In the genomic region with DNA sequence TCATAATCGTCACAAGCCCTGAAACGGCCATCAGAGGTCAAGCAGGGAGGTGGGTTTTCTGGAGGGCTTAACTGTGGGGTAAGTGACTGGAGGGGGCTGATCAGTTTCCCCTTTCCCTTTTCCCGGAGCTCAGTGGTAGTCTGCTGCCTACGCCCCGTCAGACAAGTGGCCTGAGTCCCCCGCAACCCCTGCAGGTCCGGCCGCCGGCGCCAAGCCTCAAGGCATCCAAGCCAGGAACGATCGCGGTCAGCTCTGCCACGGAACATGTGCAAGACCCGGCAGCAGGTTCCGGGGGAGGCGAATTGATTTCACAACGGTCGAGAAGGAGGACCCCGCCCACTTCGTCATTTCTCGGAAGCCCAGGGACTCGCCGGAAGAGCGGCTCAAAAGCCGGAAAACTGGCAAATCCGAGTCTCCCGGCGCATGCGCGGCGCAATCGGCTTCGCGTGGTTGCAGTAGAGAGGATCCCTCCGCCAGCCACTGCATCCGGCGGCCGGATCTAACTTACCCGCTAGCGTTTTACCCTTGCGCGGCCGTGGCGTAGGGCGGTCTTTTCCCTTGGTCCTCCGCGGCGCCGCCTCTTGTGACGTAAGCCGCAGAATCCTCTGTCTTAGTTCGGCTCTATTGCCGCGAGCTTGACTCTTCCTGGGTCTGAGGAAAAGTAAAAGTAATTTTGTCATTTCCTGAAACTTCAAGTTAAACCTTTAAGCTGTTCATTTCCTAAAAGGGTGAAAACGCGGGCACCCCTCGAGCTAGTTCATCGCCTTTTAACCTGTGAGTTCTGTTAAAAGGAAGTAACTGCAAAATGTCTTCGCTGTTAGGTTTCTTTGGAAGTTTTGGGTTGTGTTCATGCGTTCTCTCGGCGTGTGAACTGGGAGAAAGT, we compare ENCODE assay signal across 1 cellular context.
A peak's percentile ranks its signal among the peaks of the same experiment; 100 is the strongest.
TF ChIP-seq lines count a peak whose summit lies in the region.

No MANE protein-coding gene starts in this region.

TF ChIP-seq in HepG2, 621 proteins besides CTCF, POLR2A, EP300 and RAD21 (continues in another document):
- TF ChIP-seq ATAD3A (CRISPR knock-in tag; IDR thresholded peaks at IDR 0.05), result no peak; the same call in 1 of the 2 replicates
- no peak for TF ChIP-seq ZNF720 (CRISPR knock-in tag; IDR thresholded peaks at IDR 0.05)
- TF ChIP-seq ARNTL (CRISPR knock-in tag; IDR thresholded peaks at IDR 0.05), result peak; percentile 92
- TF ChIP-seq MYC (CRISPR knock-in tag; IDR thresholded peaks at IDR 0.05; ENCODE audit: borderline replicate concordance), result peak; percentile 98
- TF ChIP-seq NRL (CRISPR knock-in tag; IDR thresholded peaks at IDR 0.05; ENCODE audit: borderline replicate concordance), result peak; percentile 97
- 0 out of 2 replicates have a peak, but pooled peaks have one; percentile 85 for TF ChIP-seq MED13 (CRISPR knock-in tag; IDR thresholded peaks at IDR 0.05)
- peak; percentile 89 for TF ChIP-seq AGO1 (IDR thresholded peaks at IDR 0.05; ENCODE audit: low read depth, low read length, poor library complexity, severe bottlenecking)
- peak; percentile 94 for TF ChIP-seq CREB1 (IDR thresholded peaks at IDR 0.05)
- TF ChIP-seq CREB1 (CRISPR knock-in tag; IDR thresholded peaks at IDR 0.05), result peak; percentile 98
- TF ChIP-seq ZNF674 (CRISPR knock-in tag; IDR thresholded peaks at IDR 0.05; ENCODE audit: low read depth), result no peak
- TF ChIP-seq MEIS1 (CRISPR knock-in tag; IDR thresholded peaks at IDR 0.05; ENCODE audit: borderline replicate concordance), result peak; percentile 85; the same call in 1 of the 2 replicates
- TF ChIP-seq ATM (IDR thresholded peaks at IDR 0.05; ENCODE audit: borderline replicate concordance), result no peak
- no peak for TF ChIP-seq ZNF3 (CRISPR knock-in tag; IDR thresholded peaks at IDR 0.05)
- peak; percentile 76 for TF ChIP-seq JUN (CRISPR knock-in tag; IDR thresholded peaks at IDR 0.05)
- no peak for TF ChIP-seq ZNF512B (CRISPR knock-in tag; IDR thresholded peaks at IDR 0.05; ENCODE audit: borderline replicate concordance)
- peak; percentile 96 for TF ChIP-seq ELF1 (CRISPR knock-in tag; IDR thresholded peaks at IDR 0.05)
- 0 out of 2 replicates have a peak, but pooled peaks have one; percentile 28 for TF ChIP-seq RBAK (CRISPR knock-in tag; IDR thresholded peaks at IDR 0.05)
- peak; percentile 97 for TF ChIP-seq IRF2 (CRISPR knock-in tag; IDR thresholded peaks at IDR 0.05)
- TF ChIP-seq KLF13 (CRISPR knock-in tag; IDR thresholded peaks at IDR 0.05), result peak; percentile 87; the same call in 1 of the 2 replicates
- peak; percentile 91; the same call in 1 of the 2 replicates for TF ChIP-seq SMYD3 (CRISPR knock-in tag; IDR thresholded peaks at IDR 0.05)
- TF ChIP-seq ZNF703 (CRISPR knock-in tag; IDR thresholded peaks at IDR 0.05; ENCODE audit: borderline replicate concordance), result peak; percentile 97
- TF ChIP-seq ZNF260 (CRISPR knock-in tag; IDR thresholded peaks at IDR 0.05; ENCODE audit: borderline replicate concordance, low read depth), result no peak
- peak; percentile 93 for TF ChIP-seq MED1 (CRISPR knock-in tag; IDR thresholded peaks at IDR 0.05)
- TF ChIP-seq BHLHE40 (IDR thresholded peaks at IDR 0.05; ENCODE audit: low read length), result peak; percentile 35; the same call in 1 of the 2 replicates
- TF ChIP-seq FOXO1 (CRISPR knock-in tag; IDR thresholded peaks at IDR 0.05), result no peak; the same call in 1 of the 2 replicates
- peak; percentile 97 for TF ChIP-seq ZFP91 (CRISPR knock-in tag; IDR thresholded peaks at IDR 0.05; ENCODE audit: borderline replicate concordance)
- TF ChIP-seq ZKSCAN1 (IDR thresholded peaks at IDR 0.05; ENCODE audit: low read length), result no peak
- peak; percentile 80 for TF ChIP-seq ZFY (CRISPR knock-in tag; IDR thresholded peaks at IDR 0.05)
- TF ChIP-seq PBX3 (CRISPR knock-in tag; IDR thresholded peaks at IDR 0.05; ENCODE audit: borderline replicate concordance), result peak; percentile 73
- TF ChIP-seq, protein P1, sequence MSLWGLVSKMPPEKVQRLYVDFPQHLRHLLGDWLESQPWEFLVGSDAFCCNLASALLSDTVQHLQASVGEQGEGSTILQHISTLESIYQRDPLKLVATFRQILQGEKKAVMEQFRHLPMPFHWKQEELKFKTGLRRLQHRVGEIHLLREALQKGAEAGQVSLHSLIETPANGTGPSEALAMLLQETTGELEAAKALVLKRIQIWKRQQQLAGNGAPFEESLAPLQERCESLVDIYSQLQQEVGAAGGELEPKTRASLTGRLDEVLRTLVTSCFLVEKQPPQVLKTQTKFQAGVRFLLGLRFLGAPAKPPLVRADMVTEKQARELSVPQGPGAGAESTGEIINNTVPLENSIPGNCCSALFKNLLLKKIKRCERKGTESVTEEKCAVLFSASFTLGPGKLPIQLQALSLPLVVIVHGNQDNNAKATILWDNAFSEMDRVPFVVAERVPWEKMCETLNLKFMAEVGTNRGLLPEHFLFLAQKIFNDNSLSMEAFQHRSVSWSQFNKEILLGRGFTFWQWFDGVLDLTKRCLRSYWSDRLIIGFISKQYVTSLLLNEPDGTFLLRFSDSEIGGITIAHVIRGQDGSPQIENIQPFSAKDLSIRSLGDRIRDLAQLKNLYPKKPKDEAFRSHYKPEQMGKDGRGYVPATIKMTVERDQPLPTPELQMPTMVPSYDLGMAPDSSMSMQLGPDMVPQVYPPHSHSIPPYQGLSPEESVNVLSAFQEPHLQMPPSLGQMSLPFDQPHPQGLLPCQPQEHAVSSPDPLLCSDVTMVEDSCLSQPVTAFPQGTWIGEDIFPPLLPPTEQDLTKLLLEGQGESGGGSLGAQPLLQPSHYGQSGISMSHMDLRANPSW (CRISPR knock-in tag; IDR thresholded peaks at IDR 0.05; ENCODE audit: borderline replicate concordance), result peak; percentile 97
- no peak for TF ChIP-seq GATA4 (IDR thresholded peaks at IDR 0.05; ENCODE audit: borderline replicate concordance, low read depth)
- peak; percentile 99 for TF ChIP-seq YEATS2 (CRISPR knock-in tag; IDR thresholded peaks at IDR 0.05; ENCODE audit: borderline replicate concordance)
- no peak for TF ChIP-seq ZNF629 (CRISPR knock-in tag; conservative IDR thresholded peaks at IDR 0.05)
- TF ChIP-seq ZNF614 (CRISPR knock-in tag; IDR thresholded peaks at IDR 0.05; ENCODE audit: borderline replicate concordance), result peak; percentile 62; the same call in 1 of the 2 replicates
- no peak for TF ChIP-seq EHMT2 (IDR thresholded peaks at IDR 0.05; ENCODE audit: borderline replicate concordance, low read depth, low read length)
- 0 out of 2 replicates have a peak, but pooled peaks have one; percentile 61 for TF ChIP-seq ZNF296 (CRISPR knock-in tag; conservative IDR thresholded peaks at IDR 0.05)
- TF ChIP-seq GABPA (IDR thresholded peaks at IDR 0.05; ENCODE audit: low read depth, low read length), result peak; percentile 72
- peak; percentile 96 for TF ChIP-seq GABPA (CRISPR knock-in tag; IDR thresholded peaks at IDR 0.05; ENCODE audit: low read depth)
- TF ChIP-seq REL (CRISPR knock-in tag; conservative IDR thresholded peaks at IDR 0.05), result peak; percentile 78; the same call in 1 of the 2 replicates
- peak; percentile 100 for TF ChIP-seq POGZ (CRISPR knock-in tag; IDR thresholded peaks at IDR 0.05)
- TF ChIP-seq ZNF333 (CRISPR knock-in tag; IDR thresholded peaks at IDR 0.05; ENCODE audit: borderline replicate concordance), result peak; percentile 97
- peak; percentile 61 for TF ChIP-seq ATF7 (IDR thresholded peaks at IDR 0.05)
- TF ChIP-seq ATF7 (CRISPR knock-in tag; IDR thresholded peaks at IDR 0.05), result peak; percentile 94
- peak; percentile 94 for TF ChIP-seq KLF12 (CRISPR knock-in tag; IDR thresholded peaks at IDR 0.05; ENCODE audit: borderline replicate concordance)
- no peak for TF ChIP-seq HNRNPUL1 (IDR thresholded peaks at IDR 0.05; ENCODE audit: low read depth, low read length)
- no peak for TF ChIP-seq ZNF570 (CRISPR knock-in tag; IDR thresholded peaks at IDR 0.05; ENCODE audit: borderline replicate concordance)
- peak; percentile 94 for TF ChIP-seq ZNF18 (CRISPR knock-in tag; IDR thresholded peaks at IDR 0.05; ENCODE audit: insufficient replicate concordance)
- TF ChIP-seq, protein P2, sequence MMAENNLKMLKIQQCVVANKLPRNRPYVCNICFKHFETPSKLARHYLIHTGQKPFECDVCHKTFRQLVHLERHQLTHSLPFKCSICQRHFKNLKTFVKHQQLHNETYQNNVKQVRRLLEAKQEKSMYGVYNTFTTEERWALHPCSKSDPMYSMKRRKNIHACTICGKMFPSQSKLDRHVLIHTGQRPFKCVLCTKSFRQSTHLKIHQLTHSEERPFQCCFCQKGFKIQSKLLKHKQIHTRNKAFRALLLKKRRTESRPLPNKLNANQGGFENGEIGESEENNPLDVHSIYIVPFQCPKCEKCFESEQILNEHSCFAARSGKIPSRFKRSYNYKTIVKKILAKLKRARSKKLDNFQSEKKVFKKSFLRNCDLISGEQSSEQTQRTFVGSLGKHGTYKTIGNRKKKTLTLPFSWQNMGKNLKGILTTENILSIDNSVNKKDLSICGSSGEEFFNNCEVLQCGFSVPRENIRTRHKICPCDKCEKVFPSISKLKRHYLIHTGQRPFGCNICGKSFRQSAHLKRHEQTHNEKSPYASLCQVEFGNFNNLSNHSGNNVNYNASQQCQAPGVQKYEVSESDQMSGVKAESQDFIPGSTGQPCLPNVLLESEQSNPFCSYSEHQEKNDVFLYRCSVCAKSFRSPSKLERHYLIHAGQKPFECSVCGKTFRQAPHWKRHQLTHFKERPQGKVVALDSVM (CRISPR knock-in tag; IDR thresholded peaks at IDR 0.05), result peak; percentile 67; the same call in 1 of the 2 replicates
- TF ChIP-seq, protein P3, sequence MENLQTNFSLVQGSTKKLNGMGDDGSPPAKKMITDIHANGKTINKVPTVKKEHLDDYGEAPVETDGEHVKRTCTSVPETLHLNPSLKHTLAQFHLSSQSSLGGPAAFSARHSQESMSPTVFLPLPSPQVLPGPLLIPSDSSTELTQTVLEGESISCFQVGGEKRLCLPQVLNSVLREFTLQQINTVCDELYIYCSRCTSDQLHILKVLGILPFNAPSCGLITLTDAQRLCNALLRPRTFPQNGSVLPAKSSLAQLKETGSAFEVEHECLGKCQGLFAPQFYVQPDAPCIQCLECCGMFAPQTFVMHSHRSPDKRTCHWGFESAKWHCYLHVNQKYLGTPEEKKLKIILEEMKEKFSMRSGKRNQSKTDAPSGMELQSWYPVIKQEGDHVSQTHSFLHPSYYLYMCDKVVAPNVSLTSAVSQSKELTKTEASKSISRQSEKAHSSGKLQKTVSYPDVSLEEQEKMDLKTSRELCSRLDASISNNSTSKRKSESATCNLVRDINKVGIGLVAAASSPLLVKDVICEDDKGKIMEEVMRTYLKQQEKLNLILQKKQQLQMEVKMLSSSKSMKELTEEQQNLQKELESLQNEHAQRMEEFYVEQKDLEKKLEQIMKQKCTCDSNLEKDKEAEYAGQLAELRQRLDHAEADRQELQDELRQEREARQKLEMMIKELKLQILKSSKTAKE (CRISPR knock-in tag; IDR thresholded peaks at IDR 0.05; ENCODE audit: borderline replicate concordance), result peak; percentile 47
